Comparison of ENCODE assay signal across 8 cellular contexts in the genomic region with DNA sequence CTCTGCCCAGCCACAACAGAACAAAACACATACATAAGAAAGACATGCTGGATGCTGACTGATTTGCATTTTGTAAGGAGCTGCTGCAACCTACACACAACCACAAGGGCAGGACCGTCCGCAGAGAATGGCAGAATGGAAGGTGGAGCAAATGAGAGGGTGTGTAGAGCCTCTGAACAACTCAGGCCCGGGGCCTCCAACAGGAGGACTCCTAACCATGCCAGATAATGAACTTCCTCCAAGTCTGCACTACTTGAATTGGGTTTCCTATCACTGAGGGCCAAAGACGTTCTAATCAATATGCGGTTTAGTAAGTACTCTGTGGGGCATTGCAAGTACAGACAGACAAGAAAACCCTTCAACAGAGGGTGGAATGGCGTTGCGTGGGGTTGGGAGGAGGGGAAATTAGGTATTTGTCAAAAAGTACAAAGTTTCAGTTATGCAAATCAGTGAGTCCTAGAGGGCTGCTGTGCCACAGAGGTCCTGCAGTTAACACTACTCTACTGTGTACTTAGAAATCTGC. TPM values are rescaled to one million over a fixed set of nuclear protein-coding genes. Genes with fewer than 3 reads are reported as not detected.
DNase-seq lines count a peak whose midpoint lies in the region; ATAC-seq and TF ChIP-seq lines count a peak whose summit lies in the region.

No MANE protein-coding gene starts in this region.

- H3K9me3 ChIP-seq in hepatocyte (ENCODE audit: low read depth) = no peaks in the 10 kb centered on the region

- H3K4me3 ChIP-seq in hepatocyte = no peak overlapping the region

- ATAC-seq in activated T-cell treated with anti-CD3 and anti-CD28 coated beads, Interleukin-2, amount 50 U/mL, for 4 hours = peak; percentile 65 to 68
- peak; percentile 83 for ATAC-seq in HG02759 (IDR thresholded peaks at IDR 0.05; ENCODE audit: unreplicated experiment)
- peak; percentile 92 for ATAC-seq in stimulated activated naive CD8-positive, alpha-beta T cell treated with anti-CD3 and anti-CD28 coated beads, Interleukin-15, Interleukin-2, amounts not matched to agents 100 U/mL and 50 U/mL, for 24 hours

- WGBS in hepatocyte (ENCODE audit: low lambda C conversion rate, missing lambda C conversion rate) = 82% methylated on average over 7 of the region's 7 CpGs

- H3K27ac ChIP-seq in hepatocyte = no peak overlapping the region

- H4K20me1 ChIP-seq in hepatocyte (ENCODE audit: insufficient read depth, poor library complexity, severe bottlenecking) = no peaks in the 10 kb centered on the region

- H3K9me3 Mint-ChIP-seq in activated T-cell treated with anti-CD3 and anti-CD28 coated beads, Interleukin-2, amount 50 U/mL, for 4 hours = no peaks in the 10 kb centered on the region

- no peak for DNase-seq in activated T-cell treated with anti-CD3 and anti-CD28 coated beads, Interleukin-2, amount 50 U/mL, for 4 hours
- DNase-seq in activated T-cell treated with anti-CD3 and anti-CD28 coated beads, Interleukin-2, amount 50 U/mL, for 1 hour = no peak
- DNase-seq in OCI-M1 (lab: John Stamatoyannopoulos, UW) = peak; percentile 88
- DNase-seq in stimulated activated naive CD8-positive, alpha-beta T cell treated with anti-CD3 and anti-CD28 coated beads, Interleukin-15, Interleukin-2, amounts not matched to agents 100 U/mL and 50 U/mL, for 24 hours = peak; percentile 40
- DNase-seq in NCI-H2227 (lab: John Stamatoyannopoulos, UW; ENCODE audit: unreplicated experiment) = no peak
- DNase-seq in hepatocyte (ENCODE audit: low spot score) = no peak
- DNase-seq in NOMO-1 (lab: John Stamatoyannopoulos, UW; ENCODE audit: unreplicated experiment in 2 of 2) = no peak

- H3K4me1 ChIP-seq in hepatocyte (ENCODE audit: insufficient read depth) = no peaks in the 10 kb centered on the region

- H2AFZ ChIP-seq in hepatocyte = no peak overlapping the region

- no peaks in the 10 kb centered on the region for H3K27me3 Mint-ChIP-seq in activated T-cell treated with anti-CD3 and anti-CD28 coated beads, Interleukin-2, amount 50 U/mL, for 4 hours (ENCODE audit: low read depth)

- H3K79me2 ChIP-seq in hepatocyte = peaks cover 41% of the 10 kb centered on the region

- no peaks in the 10 kb centered on the region for H3K9me2 ChIP-seq in hepatocyte (replicated peaks; ENCODE audit: insufficient read depth)

- H3K4me2 ChIP-seq in hepatocyte = no peak overlapping the region

- H3K4me1 Mint-ChIP-seq in activated T-cell treated with anti-CD3 and anti-CD28 coated beads, Interleukin-2, amount 50 U/mL, for 4 hours (ENCODE audit: low read depth) = peaks cover 98% of the 10 kb centered on the region

- H3K27me3 ChIP-seq in hepatocyte = no peaks in the 10 kb centered on the region

- H3K36me3 Mint-ChIP-seq in activated T-cell treated with anti-CD3 and anti-CD28 coated beads, Interleukin-2, amount 50 U/mL, for 4 hours (ENCODE audit: insufficient read depth) = peaks cover 44% of the 10 kb centered on the region

- no peaks in the 10 kb centered on the region for H3K36me3 ChIP-seq in hepatocyte (replicated peaks; ENCODE audit: insufficient read depth, low read depth)

- peak overlapping the region; percentile 58 for H3K4me3 Mint-ChIP-seq in activated T-cell treated with anti-CD3 and anti-CD28 coated beads, Interleukin-2, amount 50 U/mL, for 4 hours

- no peak for TF ChIP-seq CTCF in hepatocyte (IDR thresholded peaks at IDR 0.05; ENCODE audit: poor library complexity)

RNA-seq across cellular contexts. Expression of a gene that starts 14.6 kb away (rescaled TPM):
- total RNA-seq in activated T-cell treated with anti-CD3 and anti-CD28 coated beads, Interleukin-2, amount 50 U/mL, for 4 hours = 100 to 1,000 TPM in 1 of 3 donors, 10 to 100 TPM in 2; 63.6 to 103 (median 99.2) TPM
- total RNA-seq in hepatocyte = 20.0 and 25.3 TPM in 2 replicates
- 6.5 and 11.8 TPM in 2 replicates for polyA plus RNA-seq in hepatocyte

Comparison
In these comparisons a context has a peak if more than half of its experiments do, and no peak if none do; other contexts are left out.
1. DNase-seq: peak in OCI-M1 (single experiment) and stimulated activated naive CD8-positive, alpha-beta T cell treated with anti-CD3 and anti-CD28 coated beads, Interleukin-15, Interleukin-2, amounts not matched to agents 100 U/mL and 50 U/mL, for 24 hours (single experiment); none in activated T-cell treated with anti-CD3 and anti-CD28 coated beads, Interleukin-2, amount 50 U/mL, for 4 hours (single experiment), activated T-cell treated with anti-CD3 and anti-CD28 coated beads, Interleukin-2, amount 50 U/mL, for 1 hour (single experiment), NCI-H2227 (single experiment), hepatocyte (single experiment) and NOMO-1 (0 of 2).
2. Peak in every context shown above with its lines, with median percentiles within 50 percentile points of each other: ATAC-seq.